In genomic region chrX:153627675-153628111, GRCh38 we compare ENCODE assay signal across 1 cellular context.
TF ChIP-seq lines count a peak whose summit lies in the region.

No MANE protein-coding gene starts in this region.

TF ChIP-seq in HepG2, 621 proteins besides CTCF, POLR2A, EP300 and RAD21 (continued from another document and continues in another):
- TF ChIP-seq SNAPC4 (CRISPR knock-in tag; IDR thresholded peaks at IDR 0.05) (0 out of 2 replicates have a peak, but pooled peaks have one; percentile 54), ZNF773 (CRISPR knock-in tag; IDR thresholded peaks at IDR 0.05; ENCODE audit: borderline replicate concordance) (no peak), ZNF609 (CRISPR knock-in tag; IDR thresholded peaks at IDR 0.05; ENCODE audit: borderline replicate concordance) (peak; percentile 65), ZNF747 (CRISPR knock-in tag; IDR thresholded peaks at IDR 0.05; ENCODE audit: borderline replicate concordance) (no peak), ZNF350 (CRISPR knock-in tag; IDR thresholded peaks at IDR 0.05; ENCODE audit: borderline replicate concordance, low read depth) (0 out of 2 replicates have a peak, but pooled peaks have one; percentile 32), TSC22D2 (CRISPR knock-in tag; IDR thresholded peaks at IDR 0.05; ENCODE audit: borderline replicate concordance) (peak; percentile 45; the same call in 1 of the 2 replicates), POLR2AphosphoS5 (IDR thresholded peaks at IDR 0.05; ENCODE audit: low read depth, low read length) (peak; percentile 64), CENPX (CRISPR knock-in tag; IDR thresholded peaks at IDR 0.05) (no peak), ZBTB37 (CRISPR knock-in tag; IDR thresholded peaks at IDR 0.05) (no peak), HDAC1 (CRISPR knock-in tag; IDR thresholded peaks at IDR 0.05) (peak; percentile 72), ZNF891 (CRISPR knock-in tag; IDR thresholded peaks at IDR 0.05) (no peak), PHF20 (CRISPR knock-in tag; IDR thresholded peaks at IDR 0.05) (no peak; the same call in 1 of the 2 replicates), CAMTA2 (CRISPR knock-in tag; IDR thresholded peaks at IDR 0.05; ENCODE audit: borderline replicate concordance) (no peak), BHLHE40 (IDR thresholded peaks at IDR 0.05; ENCODE audit: low read length) (no peak), RARG (CRISPR knock-in tag; IDR thresholded peaks at IDR 0.05; ENCODE audit: low read depth) (no peak), ZNF318 (CRISPR knock-in tag; IDR thresholded peaks at IDR 0.05) (no peak), SP1 (IDR thresholded peaks at IDR 0.05) (no peak), SP1 (CRISPR knock-in tag; IDR thresholded peaks at IDR 0.05) (peak; percentile 62), KLF11 (CRISPR knock-in tag; IDR thresholded peaks at IDR 0.05) (no peak), MYPOP (CRISPR knock-in tag; IDR thresholded peaks at IDR 0.05) (peak; percentile 72), ZC3H4 (CRISPR knock-in tag; IDR thresholded peaks at IDR 0.05; ENCODE audit: borderline replicate concordance) (peak; percentile 93; the same call in 1 of the 2 replicates), ZNF3 (CRISPR knock-in tag; IDR thresholded peaks at IDR 0.05) (no peak), ZSCAN20 (CRISPR knock-in tag; IDR thresholded peaks at IDR 0.05; ENCODE audit: borderline replicate concordance) (0 out of 2 replicates have a peak, but pooled peaks have one; percentile 76), ZKSCAN5 (CRISPR knock-in tag; IDR thresholded peaks at IDR 0.05) (no peak), ZNF737 (CRISPR knock-in tag; IDR thresholded peaks at IDR 0.05; ENCODE audit: borderline replicate concordance) (no peak), ZNF766 (CRISPR knock-in tag; IDR thresholded peaks at IDR 0.05; ENCODE audit: borderline replicate concordance) (no peak), SNAPC2 (CRISPR knock-in tag; IDR thresholded peaks at IDR 0.05) (no peak), XRCC5 (optimal IDR thresholded peaks at IDR 0.05; ENCODE audit: low read length) (no peak), ZNF777 (CRISPR knock-in tag; IDR thresholded peaks at IDR 0.05) (peak; percentile 5; the same call in 1 of the 2 replicates), SIN3A (IDR thresholded peaks at IDR 0.05; ENCODE audit: borderline replicate concordance, low read depth, low read length) (no peak), ATF1 (CRISPR knock-in tag; IDR thresholded peaks at IDR 0.05) (no peak), ZSCAN25 (CRISPR knock-in tag; IDR thresholded peaks at IDR 0.05) (peak; percentile 67; the same call in 1 of the 2 replicates), SRSF1 (optimal IDR thresholded peaks at IDR 0.05; ENCODE audit: low read depth, low read length) (no peak), MAX (IDR thresholded peaks at IDR 0.05) (no peak), ARNT (IDR thresholded peaks at IDR 0.05) (no peak), HINFP (CRISPR knock-in tag; IDR thresholded peaks at IDR 0.05; ENCODE audit: low read depth) (0 out of 2 replicates have a peak, but pooled peaks have one; percentile 19), KMT2B (CRISPR knock-in tag; IDR thresholded peaks at IDR 0.05) (no peak), MIER2 (CRISPR knock-in tag; IDR thresholded peaks at IDR 0.05) (0 out of 2 replicates have a peak, but pooled peaks have one; percentile 42), SATB2 (CRISPR knock-in tag; IDR thresholded peaks at IDR 0.05) (no peak)
